Comparison of ENCODE assay signal across 13 cellular contexts in the genomic region with DNA sequence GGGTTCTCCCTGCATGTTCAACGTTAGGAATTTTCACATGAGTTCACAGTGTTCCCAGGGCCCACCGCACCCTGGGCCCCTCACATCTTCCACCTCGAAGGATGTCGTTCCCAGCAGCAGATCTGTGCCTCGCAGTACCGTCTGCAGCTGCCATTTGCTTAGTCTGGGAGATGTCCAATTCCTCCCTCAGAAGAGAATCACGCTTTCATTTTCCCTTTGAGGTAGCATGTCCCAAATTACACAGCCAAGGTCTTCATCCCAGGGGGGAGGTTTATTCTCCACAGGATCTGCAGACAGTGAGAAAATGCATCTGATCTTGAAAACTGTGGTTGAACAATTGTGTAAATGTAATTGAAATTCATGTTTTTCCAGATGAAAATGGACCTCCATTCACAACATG.
DNase-seq lines count a peak whose midpoint lies in the region; ATAC-seq and TF ChIP-seq lines count a peak whose summit lies in the region.
"Had no signal": no experiment of that assay in that cellular context is flagged by ENCODE, and none has a peak within 500 bp of the region (broad histone marks: within the 10 kb centered on the region; RNA-seq: fewer than 3 reads in every experiment).

No MANE protein-coding gene starts in this region.

- peak overlapping the region; percentile 60 for H3K27ac Mint-ChIP-seq in Calu3 (ENCODE audit: unreplicated experiment)
- H3K27ac Mint-ChIP-seq: GM23338 had no signal

- H3K36me3 Mint-ChIP-seq in Calu3 (ENCODE audit: insufficient read depth, unreplicated experiment): no peaks in the 10 kb centered on the region

- DNase-seq in Calu3 (no peak), fibroblast of the conjunctiva (ENCODE audit: low read depth) (peak; percentile 44), psoas muscle (no peak), NCI-H2196 treated with DMSO at 0.1 percent for 48 hours (lab: John Stamatoyannopoulos, UW; ENCODE audit: unreplicated experiment) (no peak), KBM-7 (no peak), NCI-H1436 (lab: John Stamatoyannopoulos, UW) (no peak)
- DNase-seq: NCI-H1930; pancreas; stimulated activated CD4-positive, alpha-beta T cell treated with anti-CD3 and anti-CD28 coated beads, Interleukin-4, amount 100 ng/mL, for 4 hours had no signal

- no peak overlapping the region for H3K4me3 ChIP-seq in psoas muscle
- H3K4me3 ChIP-seq: GM23338, pancreas, suprapubic skin had no signal

- CTCF ChIA-PET in Calu3 (lab: Charles Lee): no interaction called here

- BruUV-seq in Calu3 (replicated peaks; lab: Mats Ljungman, UMichigan): no TSS peak

- TF ChIP-seq CTCF in Calu3 (IDR thresholded peaks at IDR 0.05; ENCODE audit: unreplicated experiment) (no peak), psoas muscle (IDR thresholded peaks at IDR 0.05) (no peak)

- intact Hi-C loops in Calu3 (cut with micrococcal nuclease; ENCODE audit: unreplicated experiment): no loop called here
- intact Hi-C loops in psoas muscle (cut with DNase I): no loop called here

- H3K9me3 Mint-ChIP-seq in Calu3 (ENCODE audit: low read depth, unreplicated experiment): peaks cover 2% of the 10 kb centered on the region
- H3K9me3 Mint-ChIP-seq: GM23338 had no signal

- H3K4me1 ChIP-seq in psoas muscle: no peaks in the 10 kb centered on the region

- no peaks in the 10 kb centered on the region for H3K9me3 ChIP-seq in psoas muscle
- H3K9me3 ChIP-seq: pancreas, suprapubic skin had no signal

- no peaks in the 10 kb centered on the region for H3K27me3 Mint-ChIP-seq in Calu3 (ENCODE audit: unreplicated experiment)

- no peaks in the 10 kb centered on the region for H3K27me3 ChIP-seq in psoas muscle (ENCODE audit: insufficient read depth in 3 of 3, low read length in 2 of 3)
- H3K27me3 ChIP-seq: pancreas, suprapubic skin had no signal

- H3K36me3 ChIP-seq in psoas muscle (ENCODE audit: insufficient read depth in 1 of 2, low read depth in 1 of 2): no peaks in the 10 kb centered on the region
- H3K36me3 ChIP-seq: pancreas, suprapubic skin had no signal

- peak overlapping the region; percentile 30 for H3K27ac ChIP-seq in psoas muscle
- H3K27ac ChIP-seq: suprapubic skin had no signal

- in situ Hi-C loops in KBM-7 (cut with MboI; ENCODE audit: low pct_unique_long_range_greater_than_20kb, low sequenced_read_pairs): no loop called here

- H3K4me3 Mint-ChIP-seq in Calu3 (ENCODE audit: low read depth, unreplicated experiment): no peak overlapping the region
- H3K4me3 Mint-ChIP-seq: GM23338 had no signal

- WGBS in psoas muscle, 3 donors: 16 to 28% (median 25%) methylated on average over 7 of the region's 7 CpGs

- H3K4me1 Mint-ChIP-seq in Calu3 (ENCODE audit: low read depth, unreplicated experiment): no peaks in the 10 kb centered on the region

- ATAC-seq in SK-N-SH treated with all-trans-retinoic acid at 6 μM for 48 hours (peak; percentile 46), psoas muscle (peak in 3 of 4 donors; percentile 8 to 57 (median 56)), GM21737 (IDR thresholded peaks at IDR 0.05; ENCODE audit: unreplicated experiment) (no peak)
- ATAC-seq: GM23338 had no signal

TF ChIP-seq in SK-N-SH treated with all-trans-retinoic acid at 6 μM for 48 hours, 23 proteins besides CTCF, POLR2A, EP300 and RAD21:
- TF ChIP-seq PPARA (CRISPR knock-in tag; IDR thresholded peaks at IDR 0.05; ENCODE audit: borderline replicate concordance): no peak
- no peak for TF ChIP-seq CSDC2 (CRISPR knock-in tag; IDR thresholded peaks at IDR 0.05)
- TF ChIP-seq, protein P1, sequence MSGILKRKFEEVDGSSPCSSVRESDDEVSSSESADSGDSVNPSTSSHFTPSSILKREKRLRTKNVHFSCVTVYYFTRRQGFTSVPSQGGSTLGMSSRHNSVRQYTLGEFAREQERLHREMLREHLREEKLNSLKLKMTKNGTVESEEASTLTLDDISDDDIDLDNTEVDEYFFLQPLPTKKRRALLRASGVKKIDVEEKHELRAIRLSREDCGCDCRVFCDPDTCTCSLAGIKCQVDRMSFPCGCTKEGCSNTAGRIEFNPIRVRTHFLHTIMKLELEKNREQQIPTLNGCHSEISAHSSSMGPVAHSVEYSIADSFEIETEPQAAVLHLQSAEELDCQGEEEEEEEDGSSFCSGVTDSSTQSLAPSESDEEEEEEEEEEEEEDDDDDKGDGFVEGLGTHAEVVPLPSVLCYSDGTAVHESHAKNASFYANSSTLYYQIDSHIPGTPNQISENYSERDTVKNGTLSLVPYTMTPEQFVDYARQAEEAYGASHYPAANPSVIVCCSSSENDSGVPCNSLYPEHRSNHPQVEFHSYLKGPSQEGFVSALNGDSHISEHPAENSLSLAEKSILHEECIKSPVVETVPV (CRISPR knock-in tag; IDR thresholded peaks at IDR 0.05): no peak
- TF ChIP-seq, protein P2, sequence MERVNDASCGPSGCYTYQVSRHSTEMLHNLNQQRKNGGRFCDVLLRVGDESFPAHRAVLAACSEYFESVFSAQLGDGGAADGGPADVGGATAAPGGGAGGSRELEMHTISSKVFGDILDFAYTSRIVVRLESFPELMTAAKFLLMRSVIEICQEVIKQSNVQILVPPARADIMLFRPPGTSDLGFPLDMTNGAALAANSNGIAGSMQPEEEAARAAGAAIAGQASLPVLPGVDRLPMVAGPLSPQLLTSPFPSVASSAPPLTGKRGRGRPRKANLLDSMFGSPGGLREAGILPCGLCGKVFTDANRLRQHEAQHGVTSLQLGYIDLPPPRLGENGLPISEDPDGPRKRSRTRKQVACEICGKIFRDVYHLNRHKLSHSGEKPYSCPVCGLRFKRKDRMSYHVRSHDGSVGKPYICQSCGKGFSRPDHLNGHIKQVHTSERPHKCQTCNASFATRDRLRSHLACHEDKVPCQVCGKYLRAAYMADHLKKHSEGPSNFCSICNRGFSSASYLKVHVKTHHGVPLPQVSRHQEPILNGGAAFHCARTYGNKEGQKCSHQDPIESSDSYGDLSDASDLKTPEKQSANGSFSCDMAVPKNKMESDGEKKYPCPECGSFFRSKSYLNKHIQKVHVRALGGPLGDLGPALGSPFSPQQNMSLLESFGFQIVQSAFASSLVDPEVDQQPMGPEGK (CRISPR knock-in tag; IDR thresholded peaks at IDR 0.05; ENCODE audit: borderline replicate concordance): no peak
- TF ChIP-seq ISL1 (CRISPR knock-in tag; IDR thresholded peaks at IDR 0.05): no peak
- TF ChIP-seq ZC3H10 (CRISPR knock-in tag; IDR thresholded peaks at IDR 0.05): no peak
- TF ChIP-seq, protein P3, sequence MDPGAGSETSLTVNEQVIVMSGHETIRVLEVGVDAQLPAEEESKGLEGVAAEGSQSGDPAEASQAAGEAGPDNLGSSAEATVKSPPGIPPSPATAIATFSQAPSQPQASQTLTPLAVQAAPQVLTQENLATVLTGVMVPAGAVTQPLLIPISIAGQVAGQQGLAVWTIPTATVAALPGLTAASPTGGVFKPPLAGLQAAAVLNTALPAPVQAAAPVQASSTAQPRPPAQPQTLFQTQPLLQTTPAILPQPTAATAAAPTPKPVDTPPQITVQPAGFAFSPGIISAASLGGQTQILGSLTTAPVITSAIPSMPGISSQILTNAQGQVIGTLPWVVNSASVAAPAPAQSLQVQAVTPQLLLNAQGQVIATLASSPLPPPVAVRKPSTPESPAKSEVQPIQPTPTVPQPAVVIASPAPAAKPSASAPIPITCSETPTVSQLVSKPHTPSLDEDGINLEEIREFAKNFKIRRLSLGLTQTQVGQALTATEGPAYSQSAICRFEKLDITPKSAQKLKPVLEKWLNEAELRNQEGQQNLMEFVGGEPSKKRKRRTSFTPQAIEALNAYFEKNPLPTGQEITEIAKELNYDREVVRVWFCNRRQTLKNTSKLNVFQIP (CRISPR knock-in tag; IDR thresholded peaks at IDR 0.05; ENCODE audit: borderline replicate concordance, low read depth): no peak
- TF ChIP-seq ZNF70 (CRISPR knock-in tag; IDR thresholded peaks at IDR 0.05): no peak
- no peak for TF ChIP-seq ZNF8 (CRISPR knock-in tag; IDR thresholded peaks at IDR 0.05)
- no peak for TF ChIP-seq GLIS3 (CRISPR knock-in tag; IDR thresholded peaks at IDR 0.05)
- no peak for TF ChIP-seq TCF4 (CRISPR knock-in tag; IDR thresholded peaks at IDR 0.05; ENCODE audit: borderline replicate concordance)
- no peak for TF ChIP-seq ARNTL (CRISPR knock-in tag; IDR thresholded peaks at IDR 0.05; ENCODE audit: borderline replicate concordance, low read depth)
TF ChIP-seq in SK-N-SH treated with all-trans-retinoic acid at 6 μM for 48 hours: peak in this region for 0.
